In the genomic region with DNA sequence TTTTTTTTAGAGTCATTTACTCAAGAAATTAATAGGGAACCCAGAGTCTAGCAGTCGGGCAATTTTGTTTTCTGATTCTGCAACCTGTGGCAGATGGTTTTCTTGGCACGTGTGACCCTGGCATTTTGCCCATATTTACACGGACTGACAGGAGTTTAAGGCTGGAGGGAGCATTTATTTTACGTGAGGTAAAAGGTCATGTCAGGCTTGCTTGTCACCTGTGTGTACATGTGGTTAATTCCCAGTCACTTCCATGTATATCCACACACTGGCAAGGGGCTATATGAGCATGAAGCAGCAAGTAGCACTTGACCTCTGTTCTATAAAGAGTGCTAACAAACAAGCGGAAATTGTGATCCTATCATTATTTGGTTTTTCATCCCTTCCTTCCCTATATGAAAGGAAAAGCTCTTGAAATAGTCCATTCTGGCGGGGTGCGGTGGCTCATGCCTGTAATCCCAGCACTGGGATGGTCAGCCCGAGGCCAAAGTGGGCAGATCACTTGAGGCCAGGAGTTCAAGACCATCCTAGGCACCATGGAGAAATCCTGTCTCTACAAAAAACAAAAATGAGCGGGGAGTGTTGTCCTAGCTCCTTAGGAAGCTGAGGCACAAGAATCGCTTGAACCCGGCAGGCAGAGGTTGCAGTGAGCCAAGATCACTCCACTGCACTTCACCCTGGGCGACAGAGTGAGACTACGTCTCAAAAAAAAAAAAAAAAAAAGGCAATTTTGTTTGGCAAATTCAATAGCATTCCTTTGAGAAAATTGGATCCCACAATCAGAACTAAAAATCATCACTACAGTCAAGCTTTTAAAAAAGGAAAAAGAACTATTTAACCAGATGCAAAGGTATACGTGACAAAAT, we compare ENCODE assay signal across 8 cellular contexts. TPM values are rescaled to one million over a fixed set of nuclear protein-coding genes. Genes with fewer than 3 reads are reported as not detected.
DNase-seq lines count a peak whose midpoint lies in the region; ATAC-seq and TF ChIP-seq lines count a peak whose summit lies in the region.

No MANE protein-coding gene starts in this region.

- CTCF ChIA-PET in activated CD4-positive, alpha-beta T cell treated with anti-CD3 and anti-CD28 coated beads, Interleukin-2, amount 10 ng/mL, durations not matched to agents 7 days and 5 days (lab: Charles Lee): interaction anchor here (0.8 to 0.9 kb wide), 2 partner anchors 9 to 35 kb away, joined by 3 read pairs; a partner anchor contains a TSS

- peak overlapping the region; percentile 93 to 99 for H3K9ac ChIP-seq in colonic mucosa (ENCODE audit: low read depth in 2 of 2, low read length in 2 of 2)

- peaks cover 65% of the 10 kb centered on the region for H3K4me1 Mint-ChIP-seq in activated CD4-positive, alpha-beta T cell treated with anti-CD3 and anti-CD28 coated beads, Interleukin-2, amount 10 ng/mL, durations not matched to agents 7 days and 5 days
- H3K4me1 Mint-ChIP-seq in natural killer cell: peaks cover 42 to 51% of the 10 kb centered on the region in 2 donors

- no peak for DNase-seq in activated CD4-positive, alpha-beta T cell treated with anti-CD3 and anti-CD28 coated beads, Interleukin-2, amount 10 ng/mL, durations not matched to agents 7 days and 5 days
- no peak for DNase-seq in activated CD4-positive, alpha-beta T cell treated with anti-CD3 and anti-CD28 coated beads for 48 hours
- peak; percentile 54 to 80 for DNase-seq in NCI-H446 (lab: John Stamatoyannopoulos, UW)
- DNase-seq in colonic mucosa: peak; percentile 90
- DNase-seq in natural killer cell: no peak
- no peak for DNase-seq in GM13977 (ENCODE audit: low spot score)

- ATAC-seq in natural killer cell (no peak), HG03378 (IDR thresholded peaks at IDR 0.05; ENCODE audit: unreplicated experiment) (no peak), HG03095 (IDR thresholded peaks at IDR 0.05; ENCODE audit: unreplicated experiment) (no peak)

- no peak for TF ChIP-seq CTCF in colonic mucosa (IDR thresholded peaks at IDR 0.05)
- TF ChIP-seq CTCF in natural killer cell (IDR thresholded peaks at IDR 0.05): no peak
- no peak for TF ChIP-seq CTCF in GM13977 (IDR thresholded peaks at IDR 0.05; ENCODE audit: extremely low read depth, insufficient read depth, missing control alignments)

- in situ Hi-C loops in GM13977 (cut with MboI; ENCODE audit: low pct_unique_long_range_greater_than_20kb, low sequenced_read_pairs, unreplicated experiment): no loop called here

- H3K4me3 ChIP-seq in colonic mucosa: peak overlapping the region; percentile 77

- peak overlapping the region; percentile 98 for H3K27ac ChIP-seq in colonic mucosa

- peaks cover 3% of the 10 kb centered on the region for H3K4me1 ChIP-seq in colonic mucosa

- H3K4me3 Mint-ChIP-seq in activated CD4-positive, alpha-beta T cell treated with anti-CD3 and anti-CD28 coated beads, Interleukin-2, amount 10 ng/mL, durations not matched to agents 7 days and 5 days: peak overlapping the region; percentile 90
- peak overlapping the region; percentile 94 for H3K4me3 Mint-ChIP-seq in natural killer cell

- no peaks in the 10 kb centered on the region for H3K27me3 ChIP-seq in colonic mucosa

- H3K9me3 Mint-ChIP-seq in activated CD4-positive, alpha-beta T cell treated with anti-CD3 and anti-CD28 coated beads, Interleukin-2, amount 10 ng/mL, durations not matched to agents 7 days and 5 days: no peaks in the 10 kb centered on the region
- no peaks in the 10 kb centered on the region for H3K9me3 Mint-ChIP-seq in natural killer cell

- POLR2A ChIA-PET in activated CD4-positive, alpha-beta T cell treated with anti-CD3 and anti-CD28 coated beads, Interleukin-2, amount 10 ng/mL, durations not matched to agents 7 days and 5 days (lab: Charles Lee): no interaction called here

- H3K27ac Mint-ChIP-seq in activated CD4-positive, alpha-beta T cell treated with anti-CD3 and anti-CD28 coated beads, Interleukin-2, amount 10 ng/mL, durations not matched to agents 7 days and 5 days: peak overlapping the region; percentile 93
- H3K27ac Mint-ChIP-seq in natural killer cell: peak overlapping the region; percentile 96 to 97

- no peaks in the 10 kb centered on the region for H3K9me3 ChIP-seq in colonic mucosa

- intact Hi-C loops in colonic mucosa (cut with DNase I) (no loop called here), natural killer cell (cut with micrococcal nuclease) (loop anchor here (10.0 kb wide), 1 partner anchor 84 kb away; no protein-coding TSS in a partner anchor)

- no peaks in the 10 kb centered on the region for H3K36me3 ChIP-seq in colonic mucosa

- H3K27me3 Mint-ChIP-seq in activated CD4-positive, alpha-beta T cell treated with anti-CD3 and anti-CD28 coated beads, Interleukin-2, amount 10 ng/mL, durations not matched to agents 7 days and 5 days: no peaks in the 10 kb centered on the region
- no peaks in the 10 kb centered on the region for H3K27me3 Mint-ChIP-seq in natural killer cell (ENCODE audit: low read depth in 2 of 2)

- H3K36me3 Mint-ChIP-seq in activated CD4-positive, alpha-beta T cell treated with anti-CD3 and anti-CD28 coated beads, Interleukin-2, amount 10 ng/mL, durations not matched to agents 7 days and 5 days (ENCODE audit: low read depth): peaks cover 16% of the 10 kb centered on the region
- no peaks in the 10 kb centered on the region for H3K36me3 Mint-ChIP-seq in natural killer cell

RNA-seq across cellular contexts. Expression of a gene that starts 2.1 kb away (rescaled TPM):
- total RNA-seq in activated CD4-positive, alpha-beta T cell treated with anti-CD3 and anti-CD28 coated beads, Interleukin-2, amount 10 ng/mL, durations not matched to agents 7 days and 5 days: 10 to 100 TPM; 43.6 to 58.5 TPM
- total RNA-seq in colonic mucosa: 10 to 100 TPM; 46.0 to 67.0 TPM
- 10 to 100 TPM; 78.1 to 91.7 (median 90.3) TPM for total RNA-seq in natural killer cell

RNA-seq across cellular contexts. Expression of a gene that starts 34.8 kb away (rescaled TPM):
- 100 to 1,000 TPM; 104 to 107 TPM for total RNA-seq in activated CD4-positive, alpha-beta T cell treated with anti-CD3 and anti-CD28 coated beads, Interleukin-2, amount 10 ng/mL, durations not matched to agents 7 days and 5 days
- total RNA-seq in colonic mucosa (100 to 1,000 TPM in 1 of 2 donors, 10 to 100 TPM in 1; 37.1 to 168 TPM), natural killer cell (10 to 100 TPM; 14.7 to 17.8 (median 15.0) TPM)

RNA-seq across cellular contexts. Expression of a gene that starts 47.6 kb away (rescaled TPM):
- total RNA-seq in activated CD4-positive, alpha-beta T cell treated with anti-CD3 and anti-CD28 coated beads, Interleukin-2, amount 10 ng/mL, durations not matched to agents 7 days and 5 days: 100 to 1,000 TPM; 368 to 415 TPM
- total RNA-seq in colonic mucosa (100 to 1,000 TPM; 428 to 708 TPM), natural killer cell (100 to 1,000 TPM; 100 to 109 (median 101) TPM)

Comparison
In these comparisons a context has a peak if more than half of its experiments do, and no peak if none do; other contexts are left out.
1. DNase-seq: peak in NCI-H446 (2 of 2) and colonic mucosa (single experiment); none in activated CD4-positive, alpha-beta T cell treated with anti-CD3 and anti-CD28 coated beads, Interleukin-2, amount 10 ng/mL, durations not matched to agents 7 days and 5 days (single experiment), activated CD4-positive, alpha-beta T cell treated with anti-CD3 and anti-CD28 coated beads for 48 hours (single experiment), natural killer cell (single experiment) and GM13977 (single experiment).